Comparison of ENCODE assay signal across 8 cellular contexts in genomic region chr6:118935331-118935668, GRCh38. TPM values are rescaled to one million over a fixed set of nuclear protein-coding genes. Genes with fewer than 3 reads are reported as not detected.
DNase-seq lines count a peak whose midpoint lies in the region; ATAC-seq and TF ChIP-seq lines count a peak whose summit lies in the region.

No MANE protein-coding gene starts in this region.

- no peaks in the 10 kb centered on the region for H3K9me2 ChIP-seq in neural cell (ENCODE audit: insufficient read depth, low read length)

- no peaks in the 10 kb centered on the region for H3K27me3 Mint-ChIP-seq in activated naive CD4-positive, alpha-beta T cell treated with anti-CD3 and anti-CD28 coated beads for 36 hours (ENCODE audit: low read depth)
- H3K27me3 Mint-ChIP-seq in chondrocyte (ENCODE audit: low read depth) = no peaks in the 10 kb centered on the region

- H3K4me1 Mint-ChIP-seq in activated naive CD4-positive, alpha-beta T cell treated with anti-CD3 and anti-CD28 coated beads for 36 hours (ENCODE audit: low read depth) = peaks cover 29% of the 10 kb centered on the region
- peaks cover 17% of the 10 kb centered on the region for H3K4me1 Mint-ChIP-seq in chondrocyte (ENCODE audit: low read depth)

- H3K9me3 ChIP-seq in neural cell (ENCODE audit: low read length) = no peaks in the 10 kb centered on the region

- H3K9me3 Mint-ChIP-seq in activated naive CD4-positive, alpha-beta T cell treated with anti-CD3 and anti-CD28 coated beads for 36 hours = peaks cover 6% of the 10 kb centered on the region
- no peaks in the 10 kb centered on the region for H3K9me3 Mint-ChIP-seq in chondrocyte (ENCODE audit: low read depth)

- no peaks in the 10 kb centered on the region for H4K20me1 ChIP-seq in neural cell (ENCODE audit: insufficient read depth)

- no peaks in the 10 kb centered on the region for H3K27me3 ChIP-seq in neural cell (ENCODE audit: insufficient read depth, low read depth, low read length)

- no peak for TF ChIP-seq EP300 in neural cell (conservative IDR thresholded peaks at IDR 0.05; ENCODE audit: poor library complexity, severe bottlenecking)

- peak overlapping the region; percentile 54 for H3K9ac ChIP-seq in neural cell (ENCODE audit: low read length)

- CTCF ChIA-PET in activated naive CD4-positive, alpha-beta T cell treated with anti-CD3 and anti-CD28 coated beads for 36 hours (lab: Charles Lee) = no interaction called here

- H2AFZ ChIP-seq in neural cell (ENCODE audit: low read depth, low read length) = peak overlapping the region; percentile 37

- peak; percentile 6 for ATAC-seq in HG03520 (IDR thresholded peaks at IDR 0.05; ENCODE audit: unreplicated experiment)

- peak overlapping the region; percentile 92 for H3K4me3 ChIP-seq in neural cell (ENCODE audit: low read length)

- peak overlapping the region; percentile 59 for H3K4me2 ChIP-seq in neural cell (ENCODE audit: low read length)

- DNase-seq in activated naive CD4-positive, alpha-beta T cell treated with anti-CD3 and anti-CD28 coated beads for 36 hours = no peak
- DNase-seq in activated naive CD4-positive, alpha-beta T cell treated with Interleukin-2 at 50 U/mL for 16 hours = no peak
- DNase-seq in chondrocyte (ENCODE audit: low spot score) (no peak), inferior parietal cortex (ENCODE audit: extremely low spot score) (no peak), NAMALWA (ENCODE audit: low spot score) (no peak)
- no peak for DNase-seq in activated CD4-positive, alpha-beta T cell treated with anti-CD3 and anti-CD28 coated beads, Interleukin-2, amount 50 U/mL, for 1 hour

- TF ChIP-seq CTCF in chondrocyte (IDR thresholded peaks at IDR 0.05) = no peak
- no peak for TF ChIP-seq CTCF in neural cell (IDR thresholded peaks at IDR 0.05; ENCODE audit: poor library complexity, severe bottlenecking)

- H3K36me3 Mint-ChIP-seq in activated naive CD4-positive, alpha-beta T cell treated with anti-CD3 and anti-CD28 coated beads for 36 hours (ENCODE audit: low read depth) = peaks cover 34% of the 10 kb centered on the region
- peaks cover 4% of the 10 kb centered on the region for H3K36me3 Mint-ChIP-seq in chondrocyte (ENCODE audit: low read depth)

- no peaks in the 10 kb centered on the region for H3K36me3 ChIP-seq in neural cell (ENCODE audit: insufficient read depth, low read length)

- intact Hi-C loops in activated naive CD4-positive, alpha-beta T cell treated with anti-CD3 and anti-CD28 coated beads for 36 hours (cut with micrococcal nuclease) = loop anchor here (1.0 to 2.0 kb wide), 5 partner anchors 90 to 1260 kb away; partner anchors contain the start of genes CEP85L and NUS1

- H3K27ac Mint-ChIP-seq in activated naive CD4-positive, alpha-beta T cell treated with anti-CD3 and anti-CD28 coated beads for 36 hours = peak overlapping the region; percentile 90
- H3K27ac Mint-ChIP-seq in chondrocyte (ENCODE audit: unreplicated experiment) = peak overlapping the region; percentile 94

- H3K79me2 ChIP-seq in neural cell (replicated peaks; ENCODE audit: insufficient read depth, low read length) = no peaks in the 10 kb centered on the region

- no peaks in the 10 kb centered on the region for H3F3A ChIP-seq in neural cell (ENCODE audit: insufficient read depth, low read length, poor library complexity, severe bottlenecking)

- H3K27ac ChIP-seq in neural cell (ENCODE audit: low read length) = peak overlapping the region; percentile 22

- peak overlapping the region; percentile 87 for H3K4me3 Mint-ChIP-seq in activated naive CD4-positive, alpha-beta T cell treated with anti-CD3 and anti-CD28 coated beads for 36 hours
- H3K4me3 Mint-ChIP-seq in chondrocyte (ENCODE audit: unreplicated experiment) = peak overlapping the region; percentile 91

- no peak for TF ChIP-seq RAD21 in neural cell (conservative IDR thresholded peaks at IDR 0.05)

TF ChIP-seq in neural cell, 6 proteins besides CTCF, POLR2A, EP300 and RAD21:
- TF ChIP-seq EZH2 (IDR thresholded peaks at IDR 0.05; ENCODE audit: borderline replicate concordance, insufficient read depth, low read length, poor library complexity, severe bottlenecking) (no peak), SMC3 (conservative IDR thresholded peaks at IDR 0.05; ENCODE audit: poor library complexity) (no peak), MXI1 (conservative IDR thresholded peaks at IDR 0.05; ENCODE audit: poor library complexity, severe bottlenecking) (no peak), REST (IDR thresholded peaks at IDR 0.05; ENCODE audit: borderline replicate concordance) (no peak), POLR2AphosphoS5 (IDR thresholded peaks at IDR 0.05) (no peak), TAF1 (IDR thresholded peaks at IDR 0.05; ENCODE audit: low read depth) (no peak)

RNA-seq across cellular contexts. Expression of gene MCM9, which starts 0.3 kb away (rescaled TPM):
- 10 to 100 TPM; 16.3 to 16.4 TPM for total RNA-seq in activated naive CD4-positive, alpha-beta T cell treated with anti-CD3 and anti-CD28 coated beads for 36 hours
- total RNA-seq in chondrocyte = 9.9 to 14.1 TPM (median 11.1 TPM) in 3 replicates
- polyA plus RNA-seq in neural cell = 7.8 TPM in 2 replicates
- 4.9 and 8.0 TPM in 2 replicates for polyA minus RNA-seq in neural cell

RNA-seq across cellular contexts. Expression of gene ASF1A, which starts 41.3 kb away (rescaled TPM):
- total RNA-seq in activated naive CD4-positive, alpha-beta T cell treated with anti-CD3 and anti-CD28 coated beads for 36 hours = 10 to 100 TPM; 30.3 to 31.4 TPM
- 18.5 to 28.6 TPM (median 18.7 TPM) in 3 replicates for total RNA-seq in chondrocyte
- polyA plus RNA-seq in neural cell = 49.4 and 65.6 TPM in 2 replicates
- polyA minus RNA-seq in neural cell = 58.6 and 61.1 TPM in 2 replicates
